Comparison of ENCODE assay signal across 8 cellular contexts in the genomic region with DNA sequence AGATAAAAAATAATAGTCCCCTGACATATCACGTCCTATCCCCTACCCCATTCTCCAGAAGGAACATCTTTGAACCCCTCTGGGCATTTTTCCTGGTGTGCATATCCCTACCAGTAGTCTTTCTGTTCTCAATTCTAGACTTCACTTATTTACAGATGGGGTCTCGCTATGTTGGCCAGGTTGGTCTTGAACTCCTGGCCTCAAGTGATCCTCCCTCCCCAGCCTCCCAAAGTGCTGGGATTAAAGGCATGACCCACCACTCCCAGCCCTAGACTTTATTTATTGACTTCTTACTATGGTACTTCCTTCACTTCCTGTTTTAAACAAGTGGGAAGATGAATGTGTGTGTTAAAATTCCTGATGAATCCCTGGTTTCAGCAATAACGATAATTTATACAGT. TPM values are rescaled to one million over a fixed set of nuclear protein-coding genes. Genes with fewer than 3 reads are reported as not detected.
A peak's percentile ranks its signal among the peaks of the same experiment; 100 is the strongest.
DNase-seq lines count a peak whose midpoint lies in the region; ATAC-seq and TF ChIP-seq lines count a peak whose summit lies in the region.

No MANE protein-coding gene starts in this region.

- H3K79me1 ChIP-seq in trophoblast cell (ENCODE audit: low read length), result peaks cover 8% of the 10 kb centered on the region

- H3K9me3 ChIP-seq in PC-9 (ENCODE audit: insufficient read depth, low read depth) (no peaks in the 10 kb centered on the region), endodermal cell (ENCODE audit: control insufficient read depth, low read length) (peaks cover 7% of the 10 kb centered on the region), parathyroid adenoma (ENCODE audit: control insufficient read depth, low read length) (no peaks in the 10 kb centered on the region), trophoblast cell (ENCODE audit: insufficient read depth, low read depth, low read length) (no peaks in the 10 kb centered on the region)

- no peak overlapping the region for H3K9ac ChIP-seq in endodermal cell (ENCODE audit: extremely low read depth, low read length, poor library complexity, severe bottlenecking)
- no peak overlapping the region for H3K9ac ChIP-seq in parathyroid adenoma
- H3K9ac ChIP-seq in trophoblast cell (ENCODE audit: low read length), result no peak overlapping the region

- BruUV-seq in Calu3 (replicated peaks; lab: Mats Ljungman, UMichigan), result no TSS peak
- BruUV-seq in PC-9 (replicated peaks; lab: Mats Ljungman, UMichigan), result no TSS peak

- H3K27ac Mint-ChIP-seq in Calu3 (ENCODE audit: unreplicated experiment) (peak overlapping the region; percentile 82), endodermal cell (no peak overlapping the region)

- peaks cover 17% of the 10 kb centered on the region for H3K79me2 ChIP-seq in PC-9 (ENCODE audit: low read depth)
- peaks cover 2% of the 10 kb centered on the region for H3K79me2 ChIP-seq in parathyroid adenoma
- peaks cover 4% of the 10 kb centered on the region for H3K79me2 ChIP-seq in trophoblast cell (ENCODE audit: control insufficient read depth, insufficient read depth, low read length, poor library complexity)

- no peak overlapping the region for H2BK120ac ChIP-seq in trophoblast cell (ENCODE audit: insufficient read depth, low read length, poor library complexity)

- H2BK5ac ChIP-seq in trophoblast cell (ENCODE audit: low read depth, low read length, poor library complexity), result no peak overlapping the region

- no peaks in the 10 kb centered on the region for H4K20me1 ChIP-seq in PC-9 (ENCODE audit: insufficient read depth)

- H4K8ac ChIP-seq in trophoblast cell (ENCODE audit: low read depth, low read length), result no peak overlapping the region

- H2AK5ac ChIP-seq in trophoblast cell (ENCODE audit: low read length), result no peak overlapping the region

- H3K4me1 Mint-ChIP-seq in Calu3 (ENCODE audit: low read depth, unreplicated experiment) (peaks cover 9% of the 10 kb centered on the region), endodermal cell (peaks cover 10% of the 10 kb centered on the region)

- TF ChIP-seq CTCF in Calu3 (IDR thresholded peaks at IDR 0.05; ENCODE audit: unreplicated experiment), result no peak
- TF ChIP-seq CTCF in PC-9 (conservative IDR thresholded peaks at IDR 0.05), result no peak
- TF ChIP-seq CTCF in endodermal cell (conservative IDR thresholded peaks at IDR 0.05), result no peak
- TF ChIP-seq CTCF in parathyroid adenoma (IDR thresholded peaks at IDR 0.05), result no peak

- no peak overlapping the region for H3K18ac ChIP-seq in trophoblast cell (ENCODE audit: low read length)

- H3K36me3 ChIP-seq in PC-9 (ENCODE audit: low read depth), result peaks cover 4% of the 10 kb centered on the region; the same call in 1 of the 2 replicates
- peaks cover 18% of the 10 kb centered on the region for H3K36me3 ChIP-seq in endodermal cell (ENCODE audit: control insufficient read depth, insufficient read depth, low read length)
- no peaks in the 10 kb centered on the region for H3K36me3 ChIP-seq in parathyroid adenoma (ENCODE audit: control insufficient read depth, insufficient read depth, low read length)
- H3K36me3 ChIP-seq in trophoblast cell (ENCODE audit: control insufficient read depth in 1 of 2, insufficient read depth in 2 of 2, low read length in 2 of 2), result peaks cover 0 to 1% of the 10 kb centered on the region in 2 experiments

- no peaks in the 10 kb centered on the region for H3K9me2 ChIP-seq in PC-9 (ENCODE audit: insufficient read depth)

- H3F3A ChIP-seq in PC-9 (ENCODE audit: insufficient read depth, low read depth), result peaks cover 7% of the 10 kb centered on the region; the same call in 1 of the 2 replicates

- no peak overlapping the region for H2BK12ac ChIP-seq in trophoblast cell (ENCODE audit: low read length)

- H3K27me3 Mint-ChIP-seq in Calu3 (ENCODE audit: unreplicated experiment), result no peaks in the 10 kb centered on the region
- no peaks in the 10 kb centered on the region for H3K27me3 Mint-ChIP-seq in endodermal cell (ENCODE audit: insufficient read depth)

- no peak overlapping the region for H3K14ac ChIP-seq in trophoblast cell (ENCODE audit: low read length)

- no peak overlapping the region for H4K91ac ChIP-seq in trophoblast cell (ENCODE audit: low read depth, low read length)

- H3K36me3 Mint-ChIP-seq in Calu3 (ENCODE audit: insufficient read depth, unreplicated experiment) (peaks cover 22% of the 10 kb centered on the region), endodermal cell (ENCODE audit: low read depth) (peaks cover 8% of the 10 kb centered on the region)

- 54% methylated on average over 3 of the region's 3 CpGs; no CpG with 5 or more reads in 1 of the 2 experiments for WGBS in endodermal cell (ENCODE audit: insufficient coverage in 1 of 2, insufficient read length in 1 of 2), 2 experiments
- WGBS in trophoblast cell (ENCODE audit: extremely low coverage, insufficient coverage, insufficient read length), result no CpG with 5 or more reads among the region's 3 CpGs

- H3K4me1 ChIP-seq in PC-9 (replicated peaks; ENCODE audit: insufficient read depth) (peaks cover 11% of the 10 kb centered on the region; the same call in 1 of the 2 replicates), endodermal cell (ENCODE audit: control insufficient read depth, insufficient read depth, low read length) (no peaks in the 10 kb centered on the region), parathyroid adenoma (no peaks in the 10 kb centered on the region), trophoblast cell (ENCODE audit: control insufficient read depth in 1 of 2, insufficient read depth in 2 of 2, low read length in 2 of 2) (no peaks in the 10 kb centered on the region)

- H3K9me3 Mint-ChIP-seq in Calu3 (ENCODE audit: low read depth, unreplicated experiment) (peaks cover 4% of the 10 kb centered on the region), endodermal cell (peaks cover 74% of the 10 kb centered on the region)

- CTCF ChIA-PET in Calu3 (lab: Charles Lee) (interaction anchor here (1.2 to 1.4 kb wide), 3 partner anchors 228 to 582 kb away, joined by 3 to 4 read pairs (median 3); no protein-coding TSS in a partner anchor), PC-9 (lab: Charles Lee) (interaction anchor here (1.0 to 1.4 kb wide), 3 partner anchors 191 to 1078 kb away, joined by 3 to 4 read pairs (median 3); no protein-coding TSS in a partner anchor)

- H3K27ac ChIP-seq in PC-9 (0 out of 2 replicates have a peak overlapping the region, but pooled peaks have one; percentile 17), endodermal cell (ENCODE audit: low read depth, low read length) (no peak overlapping the region), parathyroid adenoma (peak overlapping the region; percentile 82), trophoblast cell (ENCODE audit: low read depth, low read length) (no peak overlapping the region)

- H2AFZ ChIP-seq in PC-9 (peak overlapping the region; percentile 88), parathyroid adenoma (peak overlapping the region; percentile 83), trophoblast cell (ENCODE audit: insufficient read depth, low read length, poor library complexity) (no peak overlapping the region)

- intact Hi-C loops in Calu3 (cut with micrococcal nuclease; ENCODE audit: unreplicated experiment), result loop anchor here (1.0 to 10.0 kb wide), 4 partner anchors 190 to 1010 kb away; partner anchors contain the start of gene NBDY
- intact Hi-C loops in PC-9 (cut with micrococcal nuclease; ENCODE audit: unreplicated experiment), result loop anchor here (1.0 to 10.0 kb wide), 4 partner anchors 191 to 1570 kb away; partner anchors contain the start of genes FAAH2, KLF8 and NBDY

- no peaks in the 10 kb centered on the region for H3K27me3 ChIP-seq in PC-9 (ENCODE audit: insufficient read depth, low read depth)
- no peaks in the 10 kb centered on the region for H3K27me3 ChIP-seq in endodermal cell (ENCODE audit: control insufficient read depth, insufficient read depth, low read length, poor library complexity, severe bottlenecking)
- H3K27me3 ChIP-seq in parathyroid adenoma (ENCODE audit: control insufficient read depth, insufficient read depth, low read length), result no peaks in the 10 kb centered on the region
- H3K27me3 ChIP-seq in trophoblast cell (ENCODE audit: insufficient read depth, low read length), result no peaks in the 10 kb centered on the region

- H3K4me3 Mint-ChIP-seq in Calu3 (ENCODE audit: low read depth, unreplicated experiment) (peak overlapping the region; percentile 84), endodermal cell (peak overlapping the region; percentile 79)

- H3K4me2 ChIP-seq in PC-9 (peak overlapping the region; percentile 95), parathyroid adenoma (ENCODE audit: low read length) (peak overlapping the region; percentile 45), trophoblast cell (ENCODE audit: low read length) (no peak overlapping the region)

- H3K23ac ChIP-seq in trophoblast cell (ENCODE audit: low read length), result no peak overlapping the region

- H3K4me3 ChIP-seq in PC-9 (peak overlapping the region; percentile 91; the same call in 1 of the 2 replicates), endodermal cell (ENCODE audit: low read length) (peak overlapping the region; percentile 94), parathyroid adenoma (ENCODE audit: low read depth, low read length) (peak overlapping the region; percentile 72), trophoblast cell (ENCODE audit: low read depth, low read length) (no peak overlapping the region)

- H4K12ac ChIP-seq in trophoblast cell (ENCODE audit: low read depth, low read length), result no peak overlapping the region

- no peak for ATAC-seq in GM21447 (IDR thresholded peaks at IDR 0.05; ENCODE audit: unreplicated experiment)

- POLR2A ChIA-PET in PC-9 (lab: Charles Lee; ENCODE audit: unreplicated experiment), result interaction anchor here (0.8 kb wide), 1 partner anchor 192 kb away, joined by 3 read pairs; no protein-coding TSS in a partner anchor

- no peak for DNase-seq in Calu3
- no peak for DNase-seq in PC-9
- DNase-seq in endodermal cell, result no peak
- no peak for DNase-seq in trophoblast cell
- no peak for DNase-seq in NOMO-1 treated with DMSO at 0.1 percent for 48 hours (lab: John Stamatoyannopoulos, UW; ENCODE audit: unreplicated experiment)
- no peak for DNase-seq in NCI-H1417 (lab: John Stamatoyannopoulos, UW)

- no peak overlapping the region for H3K4ac ChIP-seq in trophoblast cell (ENCODE audit: low read depth, low read length)

RNA-seq across cellular contexts. Expression of gene RRAGB, which starts 0.6 kb away (rescaled TPM):
- 16.5 and 19.3 TPM in 2 replicates for total RNA-seq in Calu3 (2022)
- total RNA-seq in PC-9 (2021), result 18.6 and 23.3 TPM in 2 replicates
- total RNA-seq in endodermal cell, result 10 to 100 TPM; 15.5 to 23.0 TPM
- 22.3 TPM for polyA plus RNA-seq in endodermal cell (2013, experiment 1 of 2)
- 16.7 TPM for polyA plus RNA-seq in endodermal cell (2013, experiment 2 of 2)
- 15.7 and 18.6 TPM in 2 replicates for polyA plus RNA-seq in trophoblast cell (2013)

Comparison
In these comparisons a context has a peak if more than half of its experiments do, and no peak if none do; other contexts are left out.
1. H3K27ac ChIP-seq: peak in PC-9 (single experiment) and parathyroid adenoma (single experiment); none in endodermal cell (single experiment) and trophoblast cell (single experiment).